ENCODE assay signal across 22 cellular contexts in the genomic region with DNA sequence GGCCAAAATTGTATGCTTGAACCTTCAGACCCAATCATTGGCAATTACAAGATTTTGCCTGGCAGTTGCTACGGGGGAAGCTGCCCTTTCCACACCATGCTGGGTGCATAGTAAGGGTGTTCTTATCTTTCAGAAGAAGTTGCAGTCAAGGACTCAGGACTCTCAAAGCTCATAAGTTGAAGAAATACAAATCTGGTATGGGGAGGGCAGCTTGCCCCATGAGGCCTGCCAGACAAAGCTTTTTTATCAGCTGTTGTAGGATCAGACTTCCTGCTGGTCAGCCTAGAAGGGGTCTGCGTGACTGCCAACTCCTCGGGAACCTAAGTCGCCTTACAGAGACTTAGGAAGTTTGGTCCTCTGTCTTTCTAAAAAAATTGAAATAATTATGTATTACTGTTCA.
DNase-seq lines count a peak whose midpoint lies in the region; ATAC-seq, FAIRE-seq and TF ChIP-seq lines count a peak whose summit lies in the region.
"Had no signal": no experiment of that assay in that cellular context is flagged by ENCODE, and none has a peak within 500 bp of the region (broad histone marks: within the 10 kb centered on the region; RNA-seq: fewer than 3 reads in every experiment).

No MANE protein-coding gene starts in this region.

- TF ChIP-seq CTCF in GM23338 (conservative IDR thresholded peaks at IDR 0.05; ENCODE audit: low read depth in 2 of 2) (no peak), K562 (IDR thresholded peaks at IDR 0.05 in 2 of 3, conservative IDR thresholded peaks at IDR 0.05 in 1 of 3; ENCODE audit: insufficient read depth in 2 of 3, low read depth in 1 of 3, low read length in 3 of 3) (no peak)

- no peak overlapping the region for H3K27ac Mint-ChIP-seq in GM23338
- no peak overlapping the region for H3K27ac Mint-ChIP-seq in activated naive CD4-positive, alpha-beta T cell treated with anti-CD3 and anti-CD28 coated beads, Interleukin-2, amount 10 ng/mL, durations not matched to agents 7 days and 5 days

- 12% methylated on average over 4 of the region's 4 CpGs for WGBS in K562 (ENCODE audit: insufficient coverage, low coverage, missing lambda C conversion rate)
- 80% methylated on average over 1 of the region's 4 CpGs; no CpG with 5 or more reads in 1 of the 2 experiments for WGBS in mesodermal cell (ENCODE audit: insufficient coverage in 2 of 2), 2 experiments

- FAIRE-seq in K562 (lab: Jason Lieb, UNC): no peak
- FAIRE-seq: GM12891 had no signal

- H3F3A ChIP-seq in GM23338 (replicated peaks; ENCODE audit: low read depth): no peaks in the 10 kb centered on the region

- H3K27ac ChIP-seq in GM23338 (ENCODE audit: low read depth) (no peak overlapping the region), K562 (ENCODE audit: extremely low read depth, low read depth, low read length) (no peak overlapping the region), mesodermal cell (ENCODE audit: low read depth, low read length, severe bottlenecking) (peak overlapping the region; percentile 1)
- H3K27ac ChIP-seq: GM23248, Peyer's patch had no signal

- ATAC-seq in GM23338 (no peak; the same call in 2 of the 3 replicates), K562 (no peak)
- ATAC-seq: HCT116 had no signal

- peaks cover 3% of the 10 kb centered on the region; the same call in 1 of the 3 replicates for H3K9me3 Mint-ChIP-seq in GM23338
- H3K9me3 Mint-ChIP-seq in activated naive CD4-positive, alpha-beta T cell treated with anti-CD3 and anti-CD28 coated beads, Interleukin-2, amount 10 ng/mL, durations not matched to agents 7 days and 5 days: no peaks in the 10 kb centered on the region

- no peak overlapping the region for H3K4me2 ChIP-seq in GM23338
- H3K4me2 ChIP-seq in K562 (ENCODE audit: insufficient read depth, low read length): no peak overlapping the region

- no peak overlapping the region for H3K9ac ChIP-seq in K562 (ENCODE audit: insufficient read depth in 1 of 2, low read depth in 2 of 2, low read length in 2 of 2)
- H3K9ac ChIP-seq: GM23248 had no signal

- in situ Hi-C loops in K562 (cut with MboI): no loop called here

- no peaks in the 10 kb centered on the region for H4K20me1 ChIP-seq in GM23338 (replicated peaks; ENCODE audit: insufficient read depth)
- no peaks in the 10 kb centered on the region for H4K20me1 ChIP-seq in K562 (replicated peaks; ENCODE audit: control insufficient read depth, insufficient read depth, low read length)

- H3K79me2 ChIP-seq in GM23338 (replicated peaks; ENCODE audit: insufficient read depth) (no peaks in the 10 kb centered on the region), K562 (ENCODE audit: control insufficient read depth, insufficient read depth, low read length) (no peaks in the 10 kb centered on the region)

- H3K4me3 Mint-ChIP-seq in GM23338: no peak overlapping the region
- H3K4me3 Mint-ChIP-seq in activated naive CD4-positive, alpha-beta T cell treated with anti-CD3 and anti-CD28 coated beads, Interleukin-2, amount 10 ng/mL, durations not matched to agents 7 days and 5 days: no peak overlapping the region

- CTCF ChIA-PET in K562 (lab: Yijun Ruan, JAX; ENCODE audit: low intra/inter-chr PET ratio): no interaction called here
- CTCF ChIA-PET in activated naive CD4-positive, alpha-beta T cell treated with anti-CD3 and anti-CD28 coated beads, Interleukin-2, amount 10 ng/mL, durations not matched to agents 7 days and 5 days (lab: Charles Lee): interaction anchor here (0.7 to 1.5 kb wide), 3 partner anchors 12 to 425 kb away, joined by 3 read pairs; no protein-coding TSS in a partner anchor

- H3K4me1 Mint-ChIP-seq in GM23338: peaks cover 20% of the 10 kb centered on the region
- H3K4me1 Mint-ChIP-seq in activated naive CD4-positive, alpha-beta T cell treated with anti-CD3 and anti-CD28 coated beads, Interleukin-2, amount 10 ng/mL, durations not matched to agents 7 days and 5 days: no peaks in the 10 kb centered on the region

- H2AFZ ChIP-seq in GM23338 (0 out of 2 replicates have a peak overlapping the region, but pooled peaks have one; percentile 47), K562 (ENCODE audit: low read depth, low read length) (no peak overlapping the region)
- H2AFZ ChIP-seq: GM23248 had no signal

- no peaks in the 10 kb centered on the region for H3K36me3 ChIP-seq in GM23338 (ENCODE audit: insufficient read depth)
- H3K36me3 ChIP-seq in K562 (ENCODE audit: control insufficient read depth, insufficient read depth, low read length): no peaks in the 10 kb centered on the region
- no peaks in the 10 kb centered on the region for H3K36me3 ChIP-seq in mesodermal cell (ENCODE audit: control insufficient read depth, insufficient read depth, low read length)
- H3K36me3 ChIP-seq: BE2C, MG63, Peyer's patch had no signal

- intact Hi-C loops in K562 (cut with micrococcal nuclease): no loop called here

- H3K4me1 ChIP-seq in GM23338 (ENCODE audit: insufficient read depth): peaks cover 9% of the 10 kb centered on the region; the same call in 1 of the 2 replicates
- no peaks in the 10 kb centered on the region for H3K4me1 ChIP-seq in K562 (replicated peaks in 1 of 2; ENCODE audit: control insufficient read depth in 2 of 2, insufficient read depth in 2 of 2, low read length in 2 of 2)
- no peaks in the 10 kb centered on the region for H3K4me1 ChIP-seq in mesodermal cell (ENCODE audit: control insufficient read depth, insufficient read depth, low read length, poor library complexity, severe bottlenecking)
- H3K4me1 ChIP-seq: BE2C, Peyer's patch had no signal

- H3K4me3 ChIP-seq in GM23338: no peak overlapping the region
- no peak overlapping the region for H3K4me3 ChIP-seq in K562
- H3K4me3 ChIP-seq in mesodermal cell (ENCODE audit: extremely low read depth, insufficient read depth, low read length, poor library complexity, severe bottlenecking): no peak overlapping the region
- H3K4me3 ChIP-seq: GM23248, MG63, Peyer's patch had no signal

- H3K27me3 ChIP-seq in GM23338 (ENCODE audit: insufficient read depth): no peaks in the 10 kb centered on the region
- H3K27me3 ChIP-seq in K562 (ENCODE audit: control insufficient read depth in 2 of 2, insufficient read depth in 2 of 2, low read length in 2 of 2): no peaks in the 10 kb centered on the region
- H3K27me3 ChIP-seq: BE2C, MG63, Peyer's patch had no signal

- no peaks in the 10 kb centered on the region for H3K9me1 ChIP-seq in K562 (ENCODE audit: control insufficient read depth, insufficient read depth, low read length)

- no peak for TF ChIP-seq POLR2A in K562 (conservative IDR thresholded peaks at IDR 0.05)

- TF ChIP-seq EP300 in K562 (IDR thresholded peaks at IDR 0.05; ENCODE audit: low read length): no peak

- no peak for DNase-seq in GM23338 (ENCODE audit: low spot score)
- peak; percentile 73 for DNase-seq in OCI-M1 (lab: John Stamatoyannopoulos, UW)
- DNase-seq in K562 (ENCODE audit: extremely low read depth in 1 of 4, low spot score in 3 of 4): no peak
- DNase-seq in NCI-H2171 treated with DMSO at 0.1 percent for 48 hours (lab: John Stamatoyannopoulos, UW): no peak
- DNase-seq in nucleus accumbens (lab: John Stamatoyannopoulos, UW): no peak
- DNase-seq in activated gamma-delta T cell treated with Interleukin-2 at 50 U/mL for 16 hours: no peak
- no peak for DNase-seq in activated naive CD4-positive, alpha-beta T cell treated with anti-CD3 and anti-CD28 coated beads, Interleukin-2, amount 10 ng/mL, durations not matched to agents 7 days and 5 days
- DNase-seq: BE2C; DMS79 treated with DMSO at 0.1 percent for 48 hours; GM23248; Kasumi-1; MG63; NCI-H1048; NCI-H1436; NCI-H2029; NCI-H226; NCI-H774; NK-92 treated with Interleukin-12 subunit alpha and Interleukin-12 subunit beta, amount 100 ng/mL, for 24 hours; Peyer's patch had no signal

- no peak for TF ChIP-seq RAD21 in K562 (CRISPR knock-in tag; conservative IDR thresholded peaks at IDR 0.05 in 1 of 2, IDR thresholded peaks at IDR 0.05 in 1 of 2)

- POLR2A ChIA-PET in K562 (lab: Yijun Ruan, JAX): no interaction called here

- H3K9me2 ChIP-seq in GM23338 (ENCODE audit: insufficient read depth): 0 out of 2 replicates have a peak, but pooled peaks cover 4% of the 10 kb centered on the region

- no peaks in the 10 kb centered on the region for H3K27me3 Mint-ChIP-seq in GM23338 (ENCODE audit: insufficient read depth, low read depth, poor library complexity)
- H3K27me3 Mint-ChIP-seq in activated naive CD4-positive, alpha-beta T cell treated with anti-CD3 and anti-CD28 coated beads, Interleukin-2, amount 10 ng/mL, durations not matched to agents 7 days and 5 days: no peaks in the 10 kb centered on the region

- H3K9me3 ChIP-seq in K562 (replicated peaks; ENCODE audit: control insufficient read depth, insufficient read depth, low read depth, low read length): no peaks in the 10 kb centered on the region
- H3K9me3 ChIP-seq in mesodermal cell (ENCODE audit: control insufficient read depth, low read length): no peaks in the 10 kb centered on the region
- H3K9me3 ChIP-seq: BE2C, MG63, Peyer's patch had no signal

- H3K36me3 Mint-ChIP-seq in GM23338 (ENCODE audit: low read depth): no peaks in the 10 kb centered on the region; the same call in 1 of the 3 replicates
- H3K36me3 Mint-ChIP-seq in activated naive CD4-positive, alpha-beta T cell treated with anti-CD3 and anti-CD28 coated beads, Interleukin-2, amount 10 ng/mL, durations not matched to agents 7 days and 5 days: no peaks in the 10 kb centered on the region

- BruUV-seq in K562 (replicated peaks; lab: Mats Ljungman, UMichigan): no TSS peak

TF ChIP-seq in K562, 482 proteins besides CTCF, POLR2A, EP300 and RAD21:
- 0 out of 2 replicates have a peak, but pooled peaks have one; percentile 26 for TF ChIP-seq NFIC (IDR thresholded peaks at IDR 0.05)
- TF ChIP-seq, protein P1, sequence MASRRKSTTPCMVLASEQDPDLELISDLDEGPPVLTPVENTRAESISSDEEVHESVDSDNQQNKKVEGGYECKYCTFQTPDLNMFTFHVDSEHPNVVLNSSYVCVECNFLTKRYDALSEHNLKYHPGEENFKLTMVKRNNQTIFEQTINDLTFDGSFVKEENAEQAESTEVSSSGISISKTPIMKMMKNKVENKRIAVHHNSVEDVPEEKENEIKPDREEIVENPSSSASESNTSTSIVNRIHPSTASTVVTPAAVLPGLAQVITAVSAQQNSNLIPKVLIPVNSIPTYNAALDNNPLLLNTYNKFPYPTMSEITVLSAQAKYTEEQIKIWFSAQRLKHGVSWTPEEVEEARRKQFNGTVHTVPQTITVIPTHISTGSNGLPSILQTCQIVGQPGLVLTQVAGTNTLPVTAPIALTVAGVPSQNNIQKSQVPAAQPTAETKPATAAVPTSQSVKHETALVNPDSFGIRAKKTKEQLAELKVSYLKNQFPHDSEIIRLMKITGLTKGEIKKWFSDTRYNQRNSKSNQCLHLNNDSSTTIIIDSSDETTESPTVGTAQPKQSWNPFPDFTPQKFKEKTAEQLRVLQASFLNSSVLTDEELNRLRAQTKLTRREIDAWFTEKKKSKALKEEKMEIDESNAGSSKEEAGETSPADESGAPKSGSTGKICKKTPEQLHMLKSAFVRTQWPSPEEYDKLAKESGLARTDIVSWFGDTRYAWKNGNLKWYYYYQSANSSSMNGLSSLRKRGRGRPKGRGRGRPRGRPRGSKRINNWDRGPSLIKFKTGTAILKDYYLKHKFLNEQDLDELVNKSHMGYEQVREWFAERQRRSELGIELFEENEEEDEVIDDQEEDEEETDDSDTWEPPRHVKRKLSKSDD (conservative IDR thresholded peaks at IDR 0.05; ENCODE audit: low read length): no peak
